In the genomic region with DNA sequence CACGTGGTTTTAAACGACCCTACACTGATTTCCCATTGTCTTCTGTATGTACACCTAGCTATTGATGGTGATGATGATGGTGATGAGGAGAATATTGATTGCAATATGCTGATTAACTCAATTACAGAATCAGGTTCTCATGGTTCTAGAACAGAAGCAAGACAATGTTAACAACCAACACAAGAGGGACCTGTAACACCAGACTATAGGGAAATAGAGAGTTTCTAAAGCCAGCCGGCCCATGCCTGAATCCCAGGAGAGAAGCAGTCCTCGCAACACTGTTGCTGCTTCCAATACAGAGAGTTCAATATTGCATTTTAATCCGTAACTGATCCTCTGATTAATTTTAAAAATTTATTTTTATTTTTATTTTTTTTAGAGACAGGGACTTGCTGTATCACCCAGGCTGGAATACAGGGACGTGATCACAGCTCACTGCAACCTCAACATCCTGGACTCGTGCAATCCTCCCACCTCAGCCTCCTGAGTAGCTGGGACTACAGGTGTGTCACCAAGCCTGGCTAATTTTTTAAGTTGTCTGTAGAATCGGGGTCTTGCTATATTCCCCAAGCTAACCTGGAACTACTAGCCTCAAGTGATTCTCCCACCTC, we compare ENCODE assay signal across 8 cellular contexts. TPM values are rescaled to one million over a fixed set of nuclear protein-coding genes. Genes with fewer than 3 reads are reported as not detected.
DNase-seq lines count a peak whose midpoint lies in the region; ATAC-seq and TF ChIP-seq lines count a peak whose summit lies in the region.

No MANE protein-coding gene starts in this region.

- CTCF ChIA-PET in IMR-90 (lab: Yijun Ruan, JAX) = interaction anchor here (0.9 to 4.5 kb wide), 7 partner anchors 19 to 230 kb away, joined by 3 to 28 read pairs (median 4); no protein-coding TSS in a partner anchor

- no peak overlapping the region for H3K14ac ChIP-seq in IMR-90 (replicated peaks; ENCODE audit: low read depth, low read length)

- ATAC-seq in IMR-90 (ENCODE audit: low read depth) = peak; percentile 61; the same call in 1 of the 2 replicates
- ATAC-seq in GM18867 (IDR thresholded peaks at IDR 0.05; ENCODE audit: unreplicated experiment) = no peak
- no peak for ATAC-seq in aorta (ENCODE audit: low FRiP score)
- no peak for ATAC-seq in GM21717 (IDR thresholded peaks at IDR 0.05; ENCODE audit: unreplicated experiment)

- H2BK5ac ChIP-seq in IMR-90 (ENCODE audit: low read depth, low read length, poor library complexity, severe bottlenecking) = no peak overlapping the region

- no peak overlapping the region for H2AK9ac ChIP-seq in IMR-90 (replicated peaks; ENCODE audit: low read depth, low read length, poor library complexity)

- H2BK120ac ChIP-seq in IMR-90 (ENCODE audit: low read depth, low read length) = 0 out of 2 replicates have a peak overlapping the region, but pooled peaks have one; percentile 10

- no peak overlapping the region for H2BK15ac ChIP-seq in IMR-90 (ENCODE audit: low read depth, low read length)

- intact Hi-C loops in IMR-90 (cut with micrococcal nuclease) = loop anchor here (1.0 to 2.0 kb wide), 3 partner anchors 148 to 389 kb away; no protein-coding TSS in a partner anchor
- intact Hi-C loops in aorta (cut with DNase I) = loop anchor here (2.0 to 5.0 kb wide), 2 partner anchors 147 to 219 kb away; no protein-coding TSS in a partner anchor

- no peak overlapping the region for H3K27ac Mint-ChIP-seq in nephron progenitor cell

- H2AFZ ChIP-seq in IMR-90 (replicated peaks; ENCODE audit: low read length, poor library complexity) = no peak overlapping the region

- H3K4me2 ChIP-seq in IMR-90 (ENCODE audit: low read depth, low read length) = no peak overlapping the region

- H3K36me3 ChIP-seq in IMR-90 (ENCODE audit: control insufficient read depth, insufficient read depth, low read length) (no peaks in the 10 kb centered on the region), aorta (ENCODE audit: control insufficient read depth in 1 of 2, insufficient read depth in 2 of 2, low read length in 1 of 2) (no peaks in the 10 kb centered on the region)

- no peak overlapping the region for H3K27ac ChIP-seq in IMR-90 (ENCODE audit: insufficient read depth, low read length)
- peak overlapping the region; percentile 89 for H3K27ac ChIP-seq in epithelial cell of prostate
- H3K27ac ChIP-seq in aorta (ENCODE audit: low read depth in 1 of 2, low read length in 2 of 2) = no peak overlapping the region

- H3K9ac ChIP-seq in IMR-90 (ENCODE audit: low read depth, low read length) = no peak overlapping the region

- no peak overlapping the region for H3K23ac ChIP-seq in IMR-90 (ENCODE audit: low read depth, low read length)

- H3K18ac ChIP-seq in IMR-90 (ENCODE audit: low read depth, low read length) = no peak overlapping the region

- TF ChIP-seq CTCF in IMR-90 (conservative IDR thresholded peaks at IDR 0.05; ENCODE audit: low read depth, low read length) = peak; percentile 65
- peak; percentile 47 for TF ChIP-seq CTCF in nephron progenitor cell (IDR thresholded peaks at IDR 0.05)

- dilution Hi-C loops in IMR-90 (cut with HindIII; ENCODE audit: low sequenced_read_pairs, unreplicated experiment) = no loop called here

- H3K9me3 ChIP-seq in IMR-90 (ENCODE audit: control insufficient read depth, insufficient read depth, low read length) = no peaks in the 10 kb centered on the region
- no peaks in the 10 kb centered on the region for H3K9me3 ChIP-seq in aorta (ENCODE audit: control insufficient read depth, low read length)

- no peaks in the 10 kb centered on the region for H3K27me3 ChIP-seq in IMR-90 (ENCODE audit: control insufficient read depth, insufficient read depth, low read length)
- no peaks in the 10 kb centered on the region for H3K27me3 ChIP-seq in aorta (ENCODE audit: control insufficient read depth in 1 of 2, insufficient read depth in 2 of 2, low read length in 1 of 2)

- H2AK5ac ChIP-seq in IMR-90 (ENCODE audit: low read depth, low read length) = peak overlapping the region; percentile 51

- WGBS in IMR-90 (ENCODE audit: extremely low coverage in 2 of 2, insufficient read length in 1 of 2), 2 experiments = no CpG with 5 or more reads among the region's 8 CpGs
- WGBS in aorta, 2 donors = 46 to 51% methylated on average over 8 of the region's 8 CpGs

- no peaks in the 10 kb centered on the region for H3K9me3 Mint-ChIP-seq in nephron progenitor cell

- peaks cover 11% of the 10 kb centered on the region for H3K27me3 Mint-ChIP-seq in nephron progenitor cell (ENCODE audit: low read depth, poor library complexity)

- peaks cover 32% of the 10 kb centered on the region for H3K4me1 Mint-ChIP-seq in nephron progenitor cell

- no peaks in the 10 kb centered on the region for H4K20me1 ChIP-seq in IMR-90 (ENCODE audit: insufficient read depth, low read length)

- H3K56ac ChIP-seq in IMR-90 (ENCODE audit: extremely low read depth, insufficient read depth, low read length) = no peak overlapping the region

- no peak for TF ChIP-seq POLR2A in IMR-90 (IDR thresholded peaks at IDR 0.05; ENCODE audit: low read depth, low read length)

- no peaks in the 10 kb centered on the region for H3K36me3 Mint-ChIP-seq in nephron progenitor cell (ENCODE audit: low read depth)

- 0 out of 2 replicates have a peak overlapping the region, but pooled peaks have one; percentile 5 for H3K4ac ChIP-seq in IMR-90 (ENCODE audit: low read depth, low read length)

- in situ Hi-C loops in IMR-90 (cut with MboI; ENCODE audit: low sequenced_read_pairs) = loop anchor here (5.0 to 10.0 kb wide), 3 partner anchors 149 to 391 kb away; no protein-coding TSS in a partner anchor

- peak; percentile 89 for TF ChIP-seq RAD21 in IMR-90 (IDR thresholded peaks at IDR 0.05; ENCODE audit: low read length)

- no peak overlapping the region for H4K5ac ChIP-seq in IMR-90 (ENCODE audit: low read depth, low read length)

- H3K4me3 ChIP-seq in IMR-90 (ENCODE audit: insufficient read depth, low read depth, low read length) (no peak overlapping the region), aorta (ENCODE audit: low read length in 2 of 2) (no peak overlapping the region)

- DNase-seq in DMS79 treated with DMSO at 0.1 percent for 48 hours (lab: John Stamatoyannopoulos, UW) (peak; percentile 60), IMR-90 (peak; percentile 69), RKO (ENCODE audit: low spot score) (peak; percentile 51), epithelial cell of prostate (ENCODE audit: low read depth, low spot score) (no peak), nephron progenitor cell (peak; percentile 13), aorta (no peak)

- no peak overlapping the region for H4K91ac ChIP-seq in IMR-90 (ENCODE audit: insufficient read depth, low read depth, low read length)

- no peak overlapping the region for H2BK20ac ChIP-seq in IMR-90 (ENCODE audit: low read depth, low read length)

- H3K79me1 ChIP-seq in IMR-90 (ENCODE audit: low read depth in 1 of 2, low read length in 2 of 2) = no peaks in the 10 kb centered on the region

- POLR2A ChIA-PET in IMR-90 (lab: Charles Lee; ENCODE audit: unreplicated experiment) = no interaction called here

- BruUV-seq in IMR-90 (replicated peaks; lab: Mats Ljungman, UMichigan) = no TSS peak

- peaks cover 9% of the 10 kb centered on the region for H3K4me1 ChIP-seq in IMR-90 (ENCODE audit: control insufficient read depth, insufficient read depth, low read length)
- no peaks in the 10 kb centered on the region for H3K4me1 ChIP-seq in aorta (ENCODE audit: control insufficient read depth in 1 of 2, insufficient read depth in 2 of 2, low read length in 2 of 2)

- H3K9me1 ChIP-seq in IMR-90 (ENCODE audit: insufficient read depth, low read length) = peaks cover 2% of the 10 kb centered on the region; the same call in 1 of the 2 replicates

- no peak overlapping the region for H3K4me3 Mint-ChIP-seq in nephron progenitor cell

- H4K8ac ChIP-seq in IMR-90 (ENCODE audit: low read depth in 2 of 2, low read length in 2 of 2) = no peak overlapping the region

TF ChIP-seq in IMR-90, 13 proteins besides CTCF, POLR2A, EP300 and RAD21:
- no peak for TF ChIP-seq CEBPB (IDR thresholded peaks at IDR 0.05; ENCODE audit: low read depth, low read length)
- peak; percentile 84 for TF ChIP-seq SMC3 (IDR thresholded peaks at IDR 0.05; ENCODE audit: low read depth, low read length)

RNA-seq across cellular contexts. Expression of gene UBASH3B, which starts 22.2 kb away (rescaled TPM):
- total RNA-seq in IMR-90 (2012; rRNA removed) (48.0 and 48.6 TPM in 2 replicates), aorta (10 to 100 TPM; 11.1 to 15.1 TPM)
- polyA plus RNA-seq in IMR-90 (2012; rRNA removed) (27.2 and 28.5 TPM in 2 replicates), aorta (1 to 10 TPM in 1 of 2 donors, under 1 TPM in 1; 0.28 to 1.0 TPM)
- polyA plus RNA-seq in IMR-90 (2012; cell fraction: cytosol; rRNA removed) = 21.2 and 31.1 TPM in 2 replicates
- polyA plus RNA-seq in IMR-90 (2012; cell fraction: nucleus; rRNA removed; ENCODE audit: low replicate concordance) = 23.4 and 27.3 TPM in 2 replicates

Comparison
In these comparisons a context has a peak if more than half of its experiments do, and no peak if none do; other contexts are left out.
1. DNase-seq: peak in DMS79 treated with DMSO at 0.1 percent for 48 hours (single experiment), IMR-90 (single experiment), RKO (single experiment) and nephron progenitor cell (single experiment); none in epithelial cell of prostate (single experiment) and aorta (0 of 2).